Comparison of ENCODE assay signal across 20 cellular contexts in the genomic region with DNA sequence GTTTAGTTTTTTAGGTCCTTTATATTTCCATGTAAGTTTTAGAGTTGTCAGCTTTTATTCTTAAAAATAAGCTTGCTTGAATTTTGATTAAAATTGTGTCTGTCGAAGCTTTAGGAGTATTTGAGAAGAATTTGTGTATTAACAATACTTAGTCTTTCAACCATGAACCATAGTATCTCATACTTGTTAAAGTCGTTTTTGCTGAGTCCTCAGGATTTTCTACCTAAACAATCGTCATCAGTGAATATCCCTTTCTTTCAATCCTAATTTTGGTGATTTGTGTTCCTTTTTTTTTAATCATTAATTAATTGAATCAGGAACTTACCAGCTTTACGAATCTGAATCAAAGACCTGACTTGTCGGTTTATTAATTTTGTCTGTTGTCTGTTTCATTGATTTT.
"Had no signal": no experiment of that assay in that cellular context is flagged by ENCODE, and none has a peak within 500 bp of the region (broad histone marks: within the 10 kb centered on the region; RNA-seq: fewer than 3 reads in every experiment).

No MANE protein-coding gene starts in this region.

- H2AFZ ChIP-seq: neural progenitor cell, parathyroid adenoma had no signal

- H3K4me3 ChIP-seq: lower lobe of right lung, neural progenitor cell, right atrium auricular region, sigmoid colon, stomach, thyroid gland, vagina had no signal

- H3K27me3 Mint-ChIP-seq: memory B cell, progenitor cell of endocrine pancreas had no signal

- H3K27me3 ChIP-seq: neural progenitor cell, right atrium auricular region, sigmoid colon, stomach, thyroid gland, vagina had no signal

- H3K27ac Mint-ChIP-seq: memory B cell; nephron; neural progenitor cell; progenitor cell of endocrine pancreas; stimulated activated effector memory CD8-positive, alpha-beta T cell treated with anti-CD3 and anti-CD28 coated beads, Interleukin-12 subunit alpha, Interleukin-12 subunit beta, amount 100 ng/mL, for 72 hours had no signal

- H3K9me3 Mint-ChIP-seq: memory B cell; nephron; stimulated activated effector memory CD8-positive, alpha-beta T cell treated with anti-CD3 and anti-CD28 coated beads, Interleukin-12 subunit alpha, Interleukin-12 subunit beta, amount 100 ng/mL, for 72 hours had no signal

- H3K9me3 ChIP-seq: lower lobe of right lung, right atrium auricular region, sigmoid colon, stomach, thyroid gland, vagina had no signal

- H3K4me3 Mint-ChIP-seq: memory B cell; nephron; neural progenitor cell; stimulated activated effector memory CD8-positive, alpha-beta T cell treated with anti-CD3 and anti-CD28 coated beads, Interleukin-12 subunit alpha, Interleukin-12 subunit beta, amount 100 ng/mL, for 72 hours had no signal

- H3K27ac ChIP-seq: lower lobe of right lung, neural progenitor cell, parathyroid adenoma, right atrium auricular region, sigmoid colon, stomach, thyroid gland, vagina had no signal

- H3K4me1 Mint-ChIP-seq: nephron, neural progenitor cell had no signal

- H3K9ac ChIP-seq: neural progenitor cell, parathyroid adenoma had no signal

- H3K36me3 ChIP-seq: right atrium auricular region had no signal

- FAIRE-seq: keratinocyte had no signal

- H3K4me2 ChIP-seq: neural progenitor cell had no signal

- DNase-seq: cortex of kidney; head of caudate nucleus; left ventricle myocardium superior; lower lobe of right lung; sigmoid colon; stimulated activated CD4-positive, alpha-beta T cell treated with anti-CD3 and anti-CD28 coated beads, Interleukin-2, amount 100 ng/mL, for 24 hours; stimulated activated CD4-positive, alpha-beta T cell treated with anti-CD3 and anti-CD28 coated beads, Interleukin-4, amount 100 ng/mL, for 24 hours; stimulated activated naive CD4-positive, alpha-beta T cell treated with Interleukin-2 at 50 U/mL for 16 hours; stomach; thyroid gland; trophoblast cell had no signal

- ATAC-seq: left ventricle myocardium superior; lower lobe of right lung; stimulated activated effector memory CD8-positive, alpha-beta T cell treated with anti-CD3 and anti-CD28 coated beads, Interleukin-12 subunit alpha, Interleukin-12 subunit beta, amount 100 ng/mL, for 72 hours had no signal

- H3K4me1 ChIP-seq: lower lobe of right lung, parathyroid adenoma, right atrium auricular region, thyroid gland, vagina had no signal
